ENCODE assay signal across 9 cellular contexts in the genomic region with DNA sequence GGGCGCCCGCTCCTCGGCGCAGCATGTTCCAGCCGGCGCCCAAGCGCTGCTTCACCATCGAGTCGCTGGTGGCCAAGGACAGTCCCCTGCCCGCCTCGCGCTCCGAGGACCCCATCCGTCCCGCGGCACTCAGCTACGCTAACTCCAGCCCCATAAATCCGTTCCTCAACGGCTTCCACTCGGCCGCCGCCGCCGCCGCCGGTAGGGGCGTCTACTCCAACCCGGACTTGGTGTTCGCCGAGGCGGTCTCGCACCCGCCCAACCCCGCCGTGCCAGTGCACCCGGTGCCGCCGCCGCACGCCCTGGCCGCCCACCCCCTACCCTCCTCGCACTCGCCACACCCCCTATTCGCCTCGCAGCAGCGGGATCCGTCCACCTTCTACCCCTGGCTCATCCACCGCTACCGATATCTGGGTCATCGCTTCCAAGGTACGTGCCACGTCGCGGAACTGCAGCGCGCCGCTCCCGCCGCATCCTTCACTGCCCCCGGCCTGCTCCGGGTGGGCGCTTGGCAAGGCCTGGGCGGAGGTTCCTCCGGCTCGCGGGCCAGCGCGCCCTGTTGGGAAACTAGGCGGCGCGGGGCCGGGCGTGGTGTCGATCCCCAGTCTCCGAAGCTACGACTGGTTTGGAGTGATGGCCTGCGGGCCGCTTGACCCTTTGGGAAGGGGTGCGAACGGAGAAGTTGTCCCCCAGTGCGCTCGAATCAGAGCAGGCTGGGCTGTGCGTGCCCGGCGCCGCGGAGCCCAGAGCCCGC. TPM values are rescaled to one million over a fixed set of nuclear protein-coding genes. Genes with fewer than 3 reads are reported as not detected.
DNase-seq lines count a peak whose midpoint lies in the region; ATAC-seq and TF ChIP-seq lines count a peak whose summit lies in the region.
"Had no signal": no experiment of that assay in that cellular context is flagged by ENCODE, and none has a peak within 500 bp of the region (broad histone marks: within the 10 kb centered on the region; RNA-seq: fewer than 3 reads in every experiment).

No MANE protein-coding gene starts in this region.

- peak overlapping the region; percentile 73 to 80 (median 73) for H3K27ac ChIP-seq in gastrocnemius medialis

- intact Hi-C loops in gastrocnemius medialis (cut with DNase I; ENCODE audit: low total_unique reads) = no loop called here
- intact Hi-C loops in natural killer cell (cut with micrococcal nuclease) = no loop called here

- H3K9me3 Mint-ChIP-seq in stimulated activated memory B cell treated with anti-CD40 and anti-IgM and Interleukin-4, amounts not matched to agents 10 μg/mL and 1 μg/mL and 100 μg/mL, for 72 hours = no peaks in the 10 kb centered on the region
- no peaks in the 10 kb centered on the region for H3K9me3 Mint-ChIP-seq in natural killer cell

- H3K4me1 Mint-ChIP-seq in stimulated activated memory B cell treated with anti-CD40 and anti-IgM and Interleukin-4, amounts not matched to agents 10 μg/mL and 1 μg/mL and 100 μg/mL, for 72 hours = peaks cover 28% of the 10 kb centered on the region
- peaks cover 15 to 19% of the 10 kb centered on the region in 2 donors for H3K4me1 Mint-ChIP-seq in natural killer cell

- peak; percentile 15 for TF ChIP-seq CTCF in foreskin fibroblast (IDR thresholded peaks at IDR 0.05; ENCODE audit: low read depth, low read length)
- no peak for TF ChIP-seq CTCF in gastrocnemius medialis (IDR thresholded peaks at IDR 0.05 in 4 of 5, conservative IDR thresholded peaks at IDR 0.05 in 1 of 5)
- TF ChIP-seq CTCF in natural killer cell (IDR thresholded peaks at IDR 0.05) = no peak

- H3K4me3 Mint-ChIP-seq in stimulated activated memory B cell treated with anti-CD40 and anti-IgM and Interleukin-4, amounts not matched to agents 10 μg/mL and 1 μg/mL and 100 μg/mL, for 72 hours = no peak overlapping the region
- no peak overlapping the region for H3K4me3 Mint-ChIP-seq in natural killer cell

- no peak overlapping the region for H3K27ac Mint-ChIP-seq in stimulated activated memory B cell treated with anti-CD40 and anti-IgM and Interleukin-4, amounts not matched to agents 10 μg/mL and 1 μg/mL and 100 μg/mL, for 72 hours
- H3K27ac Mint-ChIP-seq in natural killer cell = no peak overlapping the region

- H3K4me3 ChIP-seq in foreskin fibroblast (ENCODE audit: low read depth in 1 of 2, low read length in 2 of 2) (peak overlapping the region; percentile 57 to 79), gastrocnemius medialis (peak overlapping the region; percentile 54 to 74 (median 58))

- H3K27me3 ChIP-seq in gastrocnemius medialis = peaks cover 81 to 91% (median 87%) of the 10 kb centered on the region in 3 donors

- no peaks in the 10 kb centered on the region for H3K36me3 Mint-ChIP-seq in stimulated activated memory B cell treated with anti-CD40 and anti-IgM and Interleukin-4, amounts not matched to agents 10 μg/mL and 1 μg/mL and 100 μg/mL, for 72 hours
- H3K36me3 Mint-ChIP-seq in natural killer cell = no peaks in the 10 kb centered on the region

- H3K9me3 ChIP-seq in gastrocnemius medialis = no peaks in the 10 kb centered on the region

- peaks cover 13 to 26% of the 10 kb centered on the region in 2 donors for H3K4me1 ChIP-seq in gastrocnemius medialis

- ATAC-seq in gastrocnemius medialis (no peak), natural killer cell (no peak), GM21576 (IDR thresholded peaks at IDR 0.05; ENCODE audit: unreplicated experiment) (no peak)
- no peak for ATAC-seq in stimulated activated memory B cell treated with anti-CD40 and anti-IgM and Interleukin-4, amounts not matched to agents 10 μg/mL and 1 μg/mL and 100 μg/mL, for 72 hours

- H3K36me3 ChIP-seq in gastrocnemius medialis = no peaks in the 10 kb centered on the region

- H3K27me3 Mint-ChIP-seq in stimulated activated memory B cell treated with anti-CD40 and anti-IgM and Interleukin-4, amounts not matched to agents 10 μg/mL and 1 μg/mL and 100 μg/mL, for 72 hours = peaks cover 89% of the 10 kb centered on the region
- peaks cover 53 to 59% of the 10 kb centered on the region in 2 donors for H3K27me3 Mint-ChIP-seq in natural killer cell (ENCODE audit: low read depth in 2 of 2)

- TF ChIP-seq POLR2A in gastrocnemius medialis (IDR thresholded peaks at IDR 0.05) = no peak

- in situ Hi-C loops in gastrocnemius medialis (cut with MboI; ENCODE audit: low sequenced_read_pairs in 4 of 4) = no loop called here

- DNase-seq in GM03348 (ENCODE audit: low spot score) (peak; percentile 75), SK-N-DZ (ENCODE audit: low spot score) (peak; percentile 26), foreskin fibroblast (peak; percentile 36 to 63), gastrocnemius medialis (no peak), occipital lobe (lab: John Stamatoyannopoulos, UW) (no peak), natural killer cell (no peak)

RNA-seq across cellular contexts. Expression of a gene that starts 0.9 kb away (rescaled TPM):
- polyA plus RNA-seq in SK-N-DZ (2014; cell fraction: cytosol; rRNA removed) = not detected in 2 replicates
- polyA plus RNA-seq in SK-N-DZ (2014; cell fraction: nucleus; rRNA removed) = not detected in 2 replicates
- total RNA-seq in gastrocnemius medialis (1 to 10 TPM in 2 of 4 donors, under 1 TPM in 2; 0.46 to 1.5 (median 0.82) TPM), occipital lobe (2.0 TPM), natural killer cell (not detected)
- total RNA-seq: glomerular endothelial cell had no signal

Comparison
In these comparisons a context has a peak if more than half of its experiments do, and no peak if none do; other contexts are left out.
1. DNase-seq: peak in GM03348 (single experiment), SK-N-DZ (single experiment) and foreskin fibroblast (2 of 2); none in gastrocnemius medialis (0 of 2), occipital lobe (single experiment) and natural killer cell (single experiment).